ENCODE assay signal across 17 cellular contexts in the genomic region with DNA sequence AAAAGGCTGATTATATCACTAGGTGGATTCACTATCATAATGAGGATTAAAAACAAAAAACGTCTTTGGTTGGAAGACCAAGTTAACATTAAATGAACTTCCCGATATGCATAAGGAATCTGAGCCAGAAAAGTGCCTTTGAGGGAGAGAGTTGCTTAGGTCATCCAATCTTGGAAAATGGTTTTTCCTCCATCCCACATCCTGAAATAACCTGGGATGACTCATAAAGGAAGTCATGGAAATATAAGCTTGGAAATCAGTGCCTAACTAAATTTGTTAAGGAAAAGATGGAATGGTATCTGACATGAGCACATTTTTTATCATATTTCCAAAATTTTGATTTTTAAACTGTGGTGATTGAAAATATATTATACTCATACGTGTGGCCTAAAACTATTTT.
DNase-seq lines count a peak whose midpoint lies in the region; ATAC-seq, FAIRE-seq and TF ChIP-seq lines count a peak whose summit lies in the region.
"Had no signal": no experiment of that assay in that cellular context is flagged by ENCODE, and none has a peak within 500 bp of the region (broad histone marks: within the 10 kb centered on the region; RNA-seq: fewer than 3 reads in every experiment).

No MANE protein-coding gene starts in this region.

- no peaks in the 10 kb centered on the region for H3K9me1 ChIP-seq in IMR-90 (ENCODE audit: insufficient read depth, low read length)

- CTCF ChIA-PET in IMR-90 (lab: Yijun Ruan, JAX): interaction anchor here (0.8 kb wide), 1 partner anchor 9 kb away, joined by 3 read pairs; no protein-coding TSS in a partner anchor

- H2BK15ac ChIP-seq in IMR-90 (ENCODE audit: low read depth, low read length): no peak overlapping the region

- no peak for ATAC-seq in IMR-90 (ENCODE audit: low read depth)
- ATAC-seq in left ventricle myocardium superior: no peak
- ATAC-seq: A549, Panc1 had no signal

- TF ChIP-seq POLR2A in IMR-90 (IDR thresholded peaks at IDR 0.05; ENCODE audit: low read depth, low read length): no peak
- TF ChIP-seq POLR2A in erythroblast (IDR thresholded peaks at IDR 0.05; ENCODE audit: low read length): no peak

- H3K4ac ChIP-seq in IMR-90 (ENCODE audit: low read depth, low read length): no peak overlapping the region

- in situ Hi-C loops in ACHN (cut with HindIII; ENCODE audit: low pct_ligation_motif_present, low pct_unique_long_range_greater_than_20kb, low sequenced_read_pairs): no loop called here
- in situ Hi-C loops in IMR-90 (cut with MboI; ENCODE audit: low sequenced_read_pairs): no loop called here

- H3K14ac ChIP-seq in IMR-90 (replicated peaks; ENCODE audit: low read depth, low read length): no peak overlapping the region

- no peaks in the 10 kb centered on the region for H4K20me1 ChIP-seq in IMR-90 (ENCODE audit: insufficient read depth, low read length)
- no peaks in the 10 kb centered on the region for H4K20me1 ChIP-seq in astrocyte (ENCODE audit: insufficient read depth, low read length)

- H4K91ac ChIP-seq in IMR-90 (ENCODE audit: insufficient read depth, low read depth, low read length): no peak overlapping the region

- H3K4me2 ChIP-seq in IMR-90 (ENCODE audit: low read depth, low read length) (no peak overlapping the region), astrocyte (ENCODE audit: low read length) (no peak overlapping the region)
- H3K4me2 ChIP-seq: A549 had no signal

- no peaks in the 10 kb centered on the region for H3K36me3 Mint-ChIP-seq in astrocyte (ENCODE audit: low read depth, unreplicated experiment)

- no peak overlapping the region for H2BK5ac ChIP-seq in IMR-90 (ENCODE audit: low read depth, low read length, poor library complexity, severe bottlenecking)

- peaks cover 5% of the 10 kb centered on the region for H3K9me3 Mint-ChIP-seq in astrocyte (ENCODE audit: unreplicated experiment)
- H3K9me3 Mint-ChIP-seq: HFFc6 had no signal

- H2AK9ac ChIP-seq in IMR-90 (replicated peaks; ENCODE audit: low read depth, low read length, poor library complexity): no peak overlapping the region

- H3K4me1 Mint-ChIP-seq in astrocyte (ENCODE audit: low read depth, unreplicated experiment): no peaks in the 10 kb centered on the region

- H3K4me1 ChIP-seq in IMR-90 (ENCODE audit: control insufficient read depth, insufficient read depth, low read length): no peaks in the 10 kb centered on the region
- no peaks in the 10 kb centered on the region for H3K4me1 ChIP-seq in astrocyte (ENCODE audit: insufficient read depth, low read length)
- H3K4me1 ChIP-seq: A549 had no signal

- H3K79me2 ChIP-seq in astrocyte (ENCODE audit: insufficient read depth, low read length): no peaks in the 10 kb centered on the region

- H3K27me3 ChIP-seq in IMR-90 (ENCODE audit: control insufficient read depth, insufficient read depth, low read length) (peaks cover 2% of the 10 kb centered on the region; the same call in 1 of the 2 replicates), astrocyte (ENCODE audit: insufficient read depth, low read length) (no peaks in the 10 kb centered on the region)

- no TSS peak for BruUV-seq in IMR-90 (replicated peaks; lab: Mats Ljungman, UMichigan)

- H2AFZ ChIP-seq in IMR-90 (replicated peaks; ENCODE audit: low read length, poor library complexity) (no peak overlapping the region), astrocyte (ENCODE audit: low read depth, low read length) (no peak overlapping the region)

- no peak overlapping the region for H2BK20ac ChIP-seq in IMR-90 (ENCODE audit: low read depth, low read length)

- TF ChIP-seq CTCF in IMR-90 (conservative IDR thresholded peaks at IDR 0.05; ENCODE audit: low read depth, low read length): no peak
- no peak for TF ChIP-seq CTCF in astrocyte (IDR thresholded peaks at IDR 0.05; ENCODE audit: insufficient read depth, low read depth, low read length)

- H3K56ac ChIP-seq in IMR-90 (ENCODE audit: extremely low read depth, insufficient read depth, low read length): no peak overlapping the region

- no peak overlapping the region for H2AK5ac ChIP-seq in IMR-90 (ENCODE audit: low read depth, low read length)

- no peak for FAIRE-seq in astrocyte (lab: Jason Lieb, UNC)
- FAIRE-seq: A549, H1 had no signal

- no peak overlapping the region for H4K8ac ChIP-seq in IMR-90 (ENCODE audit: low read depth in 2 of 2, low read length in 2 of 2)

- DNase-seq in ACHN: peak; percentile 5
- peak; percentile 8 for DNase-seq in IMR-90
- DNase-seq in astrocyte (ENCODE audit: low read depth): peak; percentile 20
- peak; percentile 18 for DNase-seq in glomerular visceral epithelial cell (ENCODE audit: extremely low spot score)
- no peak for DNase-seq in HPDE6-E6E7 (ENCODE audit: extremely low spot score)
- DNase-seq in left ventricle myocardium superior: no peak
- DNase-seq in activated CD4-positive, alpha-beta T cell treated with anti-CD3 and anti-CD28 coated beads for 48 hours: no peak
- DNase-seq in erythroblast (lab: John Stamatoyannopoulos, UW): no peak
- DNase-seq: C1 segment of cervical spinal cord, HFFc6, NCI-H1436 treated with DMSO at 0.1 percent for 48 hours, NCI-H2081, NCI-H510A treated with DMSO at 0.1 percent for 48 hours, SIG-M5 had no signal

- intact Hi-C loops in IMR-90 (cut with micrococcal nuclease) (no loop called here), left ventricle myocardium superior (cut with micrococcal nuclease) (no loop called here)

- no peak overlapping the region for H3K18ac ChIP-seq in IMR-90 (ENCODE audit: low read depth, low read length)

- POLR2A ChIA-PET in IMR-90 (lab: Charles Lee; ENCODE audit: unreplicated experiment): no interaction called here

- H3K23ac ChIP-seq in IMR-90 (ENCODE audit: low read depth, low read length): no peak overlapping the region

- H3K9ac ChIP-seq in IMR-90 (ENCODE audit: low read depth, low read length) (no peak overlapping the region), astrocyte (ENCODE audit: low read length) (no peak overlapping the region)

- WGBS in IMR-90 (ENCODE audit: extremely low coverage in 2 of 2, insufficient read length in 1 of 2), 2 experiments: 71% methylated on average over 1 of the region's 3 CpGs; no CpG with 5 or more reads in 1 of the 2 experiments

- H3K36me3 ChIP-seq in IMR-90 (ENCODE audit: control insufficient read depth, insufficient read depth, low read length): no peaks in the 10 kb centered on the region
- H3K36me3 ChIP-seq in astrocyte (ENCODE audit: insufficient read depth, low read length): no peaks in the 10 kb centered on the region

- no peak overlapping the region for H4K5ac ChIP-seq in IMR-90 (ENCODE audit: low read depth, low read length)

- no peak overlapping the region for H3K27ac Mint-ChIP-seq in astrocyte (ENCODE audit: unreplicated experiment)
- H3K27ac Mint-ChIP-seq: HFFc6 had no signal

- TF ChIP-seq RAD21 in IMR-90 (IDR thresholded peaks at IDR 0.05; ENCODE audit: low read length): no peak

- H3K27me3 Mint-ChIP-seq in astrocyte (ENCODE audit: low read depth, unreplicated experiment): no peaks in the 10 kb centered on the region

- dilution Hi-C loops in IMR-90 (cut with HindIII; ENCODE audit: low sequenced_read_pairs, unreplicated experiment): no loop called here

- H3K27ac ChIP-seq in IMR-90 (ENCODE audit: insufficient read depth, low read length) (no peak overlapping the region), astrocyte (ENCODE audit: low read depth, low read length) (no peak overlapping the region)
- H3K27ac ChIP-seq: A549 had no signal

- H3K4me3 ChIP-seq in IMR-90 (ENCODE audit: insufficient read depth, low read depth, low read length) (no peak overlapping the region), astrocyte (ENCODE audit: insufficient read depth, low read depth, low read length) (no peak overlapping the region)
- H3K4me3 ChIP-seq: A549 had no signal

- no peak overlapping the region for H2BK120ac ChIP-seq in IMR-90 (ENCODE audit: low read depth, low read length)

- H3K79me1 ChIP-seq in IMR-90 (ENCODE audit: low read depth in 1 of 2, low read length in 2 of 2): no peaks in the 10 kb centered on the region

- no peak overlapping the region for H3K4me3 Mint-ChIP-seq in astrocyte (ENCODE audit: unreplicated experiment)
- H3K4me3 Mint-ChIP-seq: HFFc6 had no signal

- H3K9me3 ChIP-seq in IMR-90 (ENCODE audit: control insufficient read depth, insufficient read depth, low read length) (peaks cover 2% of the 10 kb centered on the region; the same call in 1 of the 2 replicates), astrocyte (ENCODE audit: insufficient read depth, low read depth, low read length) (no peaks in the 10 kb centered on the region)
- H3K9me3 ChIP-seq: A549 had no signal

TF ChIP-seq in IMR-90, 13 proteins besides CTCF, POLR2A, EP300 and RAD21 (continues in another document):
- no peak for TF ChIP-seq MAFK (IDR thresholded peaks at IDR 0.05; ENCODE audit: low read depth, low read length)
- TF ChIP-seq FOS (IDR thresholded peaks at IDR 0.05; ENCODE audit: low read depth, low read length): no peak
- no peak for TF ChIP-seq CHD1 (IDR thresholded peaks at IDR 0.05; ENCODE audit: low read depth, low read length)
- no peak for TF ChIP-seq SMC3 (IDR thresholded peaks at IDR 0.05; ENCODE audit: low read depth, low read length)
- no peak for TF ChIP-seq RFX5 (IDR thresholded peaks at IDR 0.05; ENCODE audit: low read depth, low read length)
- no peak for TF ChIP-seq ELK1 (IDR thresholded peaks at IDR 0.05; ENCODE audit: borderline replicate concordance, low read depth, low read length)
- no peak for TF ChIP-seq MXI1 (IDR thresholded peaks at IDR 0.05; ENCODE audit: borderline replicate concordance, low read depth, low read length)
- TF ChIP-seq MAZ (IDR thresholded peaks at IDR 0.05; ENCODE audit: borderline replicate concordance, low read depth, low read length): no peak
- TF ChIP-seq BHLHE40 (IDR thresholded peaks at IDR 0.05; ENCODE audit: low read depth, low read length): no peak
- no peak for TF ChIP-seq CEBPB (IDR thresholded peaks at IDR 0.05; ENCODE audit: low read depth, low read length)
- no peak for TF ChIP-seq NFE2L2 (IDR thresholded peaks at IDR 0.05; ENCODE audit: low read depth, low read length)

Comparison
In these comparisons a context has a peak if more than half of its experiments do, and no peak if none do; other contexts are left out.
1. DNase-seq: peak in ACHN (single experiment), IMR-90 (single experiment), astrocyte (single experiment) and glomerular visceral epithelial cell (single experiment); none in HPDE6-E6E7 (single experiment), left ventricle myocardium superior (single experiment), activated CD4-positive, alpha-beta T cell treated with anti-CD3 and anti-CD28 coated beads for 48 hours (single experiment) and erythroblast (0 of 2).